1 cellular context compared by ENCODE assay signal in the genomic region with DNA sequence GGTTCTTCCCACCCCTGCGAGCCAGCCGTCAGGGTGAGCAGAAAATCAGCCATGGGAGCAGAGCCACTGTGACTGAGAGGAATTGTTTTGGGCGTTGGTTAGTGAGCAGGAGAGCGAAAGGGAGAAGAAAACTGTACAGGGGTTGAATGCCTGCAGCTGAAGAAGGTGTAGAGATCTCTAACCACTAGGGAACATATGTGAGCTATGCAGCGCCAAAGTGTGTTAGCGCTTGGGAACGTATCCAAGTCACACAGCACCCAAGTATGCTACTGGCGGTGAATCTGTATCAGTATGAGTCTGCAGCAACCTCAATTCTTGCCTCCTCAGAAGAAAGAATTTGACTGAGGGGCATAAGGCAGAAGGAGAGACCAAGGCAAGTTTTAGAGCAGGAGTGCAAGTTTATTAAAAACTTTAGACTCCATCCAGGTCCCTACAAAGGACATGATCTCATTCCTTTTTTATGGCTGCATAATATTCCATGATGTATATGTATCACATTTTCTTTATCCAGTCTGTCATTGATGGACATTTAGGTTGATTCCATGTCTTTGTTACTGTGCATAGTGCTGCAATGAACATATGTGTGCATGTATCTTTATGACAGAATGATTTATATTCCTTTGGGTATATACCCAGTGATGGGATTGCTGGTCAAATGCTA.
TF ChIP-seq lines count a peak whose summit lies in the region.

No MANE protein-coding gene starts in this region.

TF ChIP-seq in K562, 482 proteins besides CTCF, POLR2A, EP300 and RAD21:
- peak; percentile 76 for TF ChIP-seq ZNF146 (CRISPR knock-in tag; IDR thresholded peaks at IDR 0.05; ENCODE audit: unreplicated experiment)
- TF ChIP-seq RBM25 (IDR thresholded peaks at IDR 0.05; ENCODE audit: low read depth, low read length, severe bottlenecking) = peak; percentile 30
